In genomic region chr11:3511416-3512137, GRCh38 we compare ENCODE assay signal across 8 cellular contexts.
DNase-seq lines count a peak whose midpoint lies in the region; ATAC-seq, FAIRE-seq and TF ChIP-seq lines count a peak whose summit lies in the region.
"Not testable (repeated sequence)": the region's sequence is repeated elsewhere in the genome, so short reads cannot be mapped to it uniquely, and the experiment has no call there.

No MANE protein-coding gene starts in this region.

- H3K9ac ChIP-seq in Loucy (ENCODE audit: low read depth, low read length, poor library complexity, severe bottlenecking); keratinocyte (ENCODE audit: control insufficient read depth, extremely low read depth, insufficient read depth, low read length): not testable (repeated sequence)

- not testable (repeated sequence) for TF ChIP-seq POLR2A in suprapubic skin (IDR thresholded peaks at IDR 0.05)

- H3K4me3 ChIP-seq in CD8-positive, alpha-beta memory T cell (ENCODE audit: low read length); Loucy (ENCODE audit: low read length, poor library complexity, severe bottlenecking); keratinocyte (ENCODE audit: control insufficient read depth in 2 of 3, extremely low read depth in 1 of 3, insufficient read depth in 2 of 3, low read depth in 1 of 3, low read length in 3 of 3): not testable (repeated sequence)
- peak overlapping the region; percentile 3 for H3K4me3 ChIP-seq in suprapubic skin

- TF ChIP-seq CTCF in Loucy (conservative IDR thresholded peaks at IDR 0.05; ENCODE audit: low read length); WTC11 (IDR thresholded peaks at IDR 0.05); keratinocyte (optimal IDR thresholded peaks at IDR 0.05 in 1 of 3, IDR thresholded peaks at IDR 0.05 in 1 of 3, conservative IDR thresholded peaks at IDR 0.05 in 1 of 3; ENCODE audit: extremely low read depth in 1 of 3, insufficient read depth in 2 of 3, low read length in 3 of 3); suprapubic skin (IDR thresholded peaks at IDR 0.05): not testable (repeated sequence)

- peak overlapping the region; percentile 19 to 79 (median 64) for H3K4me3 Mint-ChIP-seq in CD8-positive, alpha-beta memory T cell
- not testable (repeated sequence) for H3K4me3 Mint-ChIP-seq in WTC11; naive thymus-derived CD8-positive, alpha-beta T cell
- peak overlapping the region; percentile 65 for H3K4me3 Mint-ChIP-seq in activated T-helper 2 cell treated with anti-CD3 and anti-CD28 coated beads, Interferon-gamma antibody, Interleukin-2, Interleukin-4, amounts not matched to agents 10 μg/mL and 5 μg/mL and 100 μg/mL, durations not matched to agents 14 hours and 24 hours and 36 hours (ENCODE audit: low read depth)

- H3K27ac ChIP-seq in CD8-positive, alpha-beta memory T cell (ENCODE audit: low read depth, low read length), result peak overlapping the region; percentile 35
- not testable (repeated sequence) for H3K27ac ChIP-seq in keratinocyte (ENCODE audit: control insufficient read depth, insufficient read depth, low read length); suprapubic skin

- not testable (repeated sequence) for H3K9me3 ChIP-seq in CD8-positive, alpha-beta memory T cell (ENCODE audit: low read length); Loucy (ENCODE audit: insufficient read depth, low read depth, low read length); keratinocyte (ENCODE audit: control insufficient read depth, low read depth, low read length); suprapubic skin

- not testable (repeated sequence) for H3K36me3 Mint-ChIP-seq in CD8-positive, alpha-beta memory T cell; WTC11; activated T-helper 2 cell treated with anti-CD3 and anti-CD28 coated beads, Interferon-gamma antibody, Interleukin-2, Interleukin-4, amounts not matched to agents 10 μg/mL and 5 μg/mL and 100 μg/mL, durations not matched to agents 14 hours and 24 hours and 36 hours (ENCODE audit: low read depth); naive thymus-derived CD8-positive, alpha-beta T cell

- not testable (repeated sequence) for H3K36me3 ChIP-seq in CD8-positive, alpha-beta memory T cell (ENCODE audit: insufficient read depth, low read length); Loucy (ENCODE audit: insufficient read depth, low read length); keratinocyte (ENCODE audit: control insufficient read depth in 2 of 2, extremely low read depth in 1 of 2, insufficient read depth in 2 of 2, low read length in 2 of 2); suprapubic skin

- H3K79me2 ChIP-seq in Loucy (ENCODE audit: insufficient read depth, low read length); keratinocyte (ENCODE audit: control insufficient read depth, insufficient read depth, low read length): not testable (repeated sequence)

- ATAC-seq in WTC11; naive thymus-derived CD8-positive, alpha-beta T cell: not testable (repeated sequence)

- H3K9me3 Mint-ChIP-seq in CD8-positive, alpha-beta memory T cell; WTC11; activated T-helper 2 cell treated with anti-CD3 and anti-CD28 coated beads, Interferon-gamma antibody, Interleukin-2, Interleukin-4, amounts not matched to agents 10 μg/mL and 5 μg/mL and 100 μg/mL, durations not matched to agents 14 hours and 24 hours and 36 hours; naive thymus-derived CD8-positive, alpha-beta T cell: not testable (repeated sequence)

- H3K27ac Mint-ChIP-seq in CD8-positive, alpha-beta memory T cell, result peak overlapping the region; percentile 83 to 98 (median 90)
- H3K27ac Mint-ChIP-seq in WTC11, result peak overlapping the region; percentile 43; the same call in 1 of the 2 replicates
- H3K27ac Mint-ChIP-seq in activated T-helper 2 cell treated with anti-CD3 and anti-CD28 coated beads, Interferon-gamma antibody, Interleukin-2, Interleukin-4, amounts not matched to agents 10 μg/mL and 5 μg/mL and 100 μg/mL, durations not matched to agents 14 hours and 24 hours and 36 hours, result peak overlapping the region; percentile 85
- peak overlapping the region in 9 of 10 donors; percentile 12 to 87 (median 77) for H3K27ac Mint-ChIP-seq in naive thymus-derived CD8-positive, alpha-beta T cell

- WGBS in suprapubic skin, result 36% methylated on average over 8 of the region's 8 CpGs

- not testable (repeated sequence) for H3F3A ChIP-seq in Loucy (ENCODE audit: low read depth)

- TF ChIP-seq EP300 in suprapubic skin (IDR thresholded peaks at IDR 0.05), result not testable (repeated sequence)

- not testable (repeated sequence) for H3K9me1 ChIP-seq in keratinocyte (ENCODE audit: control insufficient read depth, extremely low read depth, insufficient read depth, low read length)

- H3K27me3 Mint-ChIP-seq in CD8-positive, alpha-beta memory T cell; WTC11 (ENCODE audit: low read depth): not testable (repeated sequence)
- peaks cover 12% of the 10 kb centered on the region for H3K27me3 Mint-ChIP-seq in activated T-helper 2 cell treated with anti-CD3 and anti-CD28 coated beads, Interferon-gamma antibody, Interleukin-2, Interleukin-4, amounts not matched to agents 10 μg/mL and 5 μg/mL and 100 μg/mL, durations not matched to agents 14 hours and 24 hours and 36 hours (ENCODE audit: low read depth)
- peaks cover 0 to 16% (median 6%) of the 10 kb centered on the region in 5 donors for H3K27me3 Mint-ChIP-seq in naive thymus-derived CD8-positive, alpha-beta T cell

- CTCF ChIA-PET in CD8-positive, alpha-beta memory T cell (lab: Charles Lee), result not testable (repeated sequence)
- CTCF ChIA-PET in WTC11 (lab: Charles Lee), result interaction anchor here (0.6 to 1.6 kb wide), 2 partner anchors 34 to 327 kb away, joined by 3 read pairs; no protein-coding TSS in a partner anchor

- H3K27me3 ChIP-seq in CD8-positive, alpha-beta memory T cell (ENCODE audit: insufficient read depth, low read length, poor library complexity, severe bottlenecking); Loucy (ENCODE audit: insufficient read depth, low read length, poor library complexity, severe bottlenecking); keratinocyte (ENCODE audit: control insufficient read depth, extremely low read depth, insufficient read depth, low read length); suprapubic skin: not testable (repeated sequence)

- not testable (repeated sequence) for H3K4me1 ChIP-seq in CD8-positive, alpha-beta memory T cell (ENCODE audit: insufficient read depth, low read length); Loucy (ENCODE audit: insufficient read depth, low read length, poor library complexity, severe bottlenecking); keratinocyte (ENCODE audit: control insufficient read depth, extremely low read depth, insufficient read depth, low read length); suprapubic skin

- peak overlapping the region; percentile 31 for H3K4me2 ChIP-seq in Loucy (ENCODE audit: low read depth, low read length, poor library complexity, severe bottlenecking)
- H3K4me2 ChIP-seq in keratinocyte (ENCODE audit: control insufficient read depth, extremely low read depth, insufficient read depth, low read depth, low read length), result peak overlapping the region; percentile 22

- POLR2A ChIA-PET in CD8-positive, alpha-beta memory T cell (lab: Charles Lee); WTC11 (lab: Charles Lee); naive thymus-derived CD8-positive, alpha-beta T cell (lab: Charles Lee): not testable (repeated sequence)

- dilution Hi-C loops in keratinocyte (cut with MboI; ENCODE audit: extremely low pct_ligation_motif_present, low sequenced_read_pairs), result not testable (repeated sequence)

- H2AFZ ChIP-seq in Loucy (ENCODE audit: low read length); keratinocyte (ENCODE audit: control insufficient read depth, low read length): not testable (repeated sequence)

- not testable (repeated sequence) for FAIRE-seq in keratinocyte (lab: Jason Lieb, UNC)

- intact Hi-C loops in activated T-helper 2 cell treated with anti-CD3 and anti-CD28 coated beads, Interferon-gamma antibody, Interleukin-2, Interleukin-4, amounts not matched to agents 10 μg/mL and 5 μg/mL and 100 μg/mL, durations not matched to agents 14 hours and 24 hours and 36 hours (cut with micrococcal nuclease), result not testable (repeated sequence)

- not testable (repeated sequence) for H4K20me1 ChIP-seq in Loucy (ENCODE audit: insufficient read depth, low read length, poor library complexity, severe bottlenecking); keratinocyte (ENCODE audit: control insufficient read depth, extremely low read depth, insufficient read depth, low read length)

- not testable (repeated sequence) for H3K9me2 ChIP-seq in Loucy (replicated peaks; ENCODE audit: low read depth, low read length)

- H3K4me1 Mint-ChIP-seq in CD8-positive, alpha-beta memory T cell, result peaks cover 15 to 19% (median 17%) of the 10 kb centered on the region in 3 donors
- H3K4me1 Mint-ChIP-seq in WTC11, result peaks cover 50% of the 10 kb centered on the region
- peaks cover 28% of the 10 kb centered on the region for H3K4me1 Mint-ChIP-seq in activated T-helper 2 cell treated with anti-CD3 and anti-CD28 coated beads, Interferon-gamma antibody, Interleukin-2, Interleukin-4, amounts not matched to agents 10 μg/mL and 5 μg/mL and 100 μg/mL, durations not matched to agents 14 hours and 24 hours and 36 hours (ENCODE audit: low read depth)
- peaks cover 7 to 15% (median 13%) of the 10 kb centered on the region in 4 donors for H3K4me1 Mint-ChIP-seq in naive thymus-derived CD8-positive, alpha-beta T cell

- DNase-seq in CD8-positive, alpha-beta memory T cell; WTC11 (ENCODE audit: low spot score); activated T-helper 2 cell treated with anti-CD3 and anti-CD28 coated beads, Interferon-gamma antibody, Interleukin-2, Interleukin-4, amounts not matched to agents 10 μg/mL and 5 μg/mL and 100 μg/mL, durations not matched to agents 14 hours and 24 hours and 36 hours (ENCODE audit: low spot score); keratinocyte (ENCODE audit: low read depth, low spot score); naive thymus-derived CD8-positive, alpha-beta T cell; suprapubic skin (ENCODE audit: low spot score in 2 of 2): not testable (repeated sequence)
- DNase-seq in central memory CD4-positive, alpha-beta T cell, result peak; percentile 42
